In genomic region chr19:31349160-31349881, GRCh38 we compare ENCODE assay signal across 9 cellular contexts. TPM values are rescaled to one million over a fixed set of nuclear protein-coding genes. Genes with fewer than 3 reads are reported as not detected.
DNase-seq lines count a peak whose midpoint lies in the region; ATAC-seq, FAIRE-seq and TF ChIP-seq lines count a peak whose summit lies in the region.
"Had no signal": no experiment of that assay in that cellular context is flagged by ENCODE, and none has a peak within 500 bp of the region (broad histone marks: within the 10 kb centered on the region; RNA-seq: fewer than 3 reads in every experiment).

A gene with protein sequence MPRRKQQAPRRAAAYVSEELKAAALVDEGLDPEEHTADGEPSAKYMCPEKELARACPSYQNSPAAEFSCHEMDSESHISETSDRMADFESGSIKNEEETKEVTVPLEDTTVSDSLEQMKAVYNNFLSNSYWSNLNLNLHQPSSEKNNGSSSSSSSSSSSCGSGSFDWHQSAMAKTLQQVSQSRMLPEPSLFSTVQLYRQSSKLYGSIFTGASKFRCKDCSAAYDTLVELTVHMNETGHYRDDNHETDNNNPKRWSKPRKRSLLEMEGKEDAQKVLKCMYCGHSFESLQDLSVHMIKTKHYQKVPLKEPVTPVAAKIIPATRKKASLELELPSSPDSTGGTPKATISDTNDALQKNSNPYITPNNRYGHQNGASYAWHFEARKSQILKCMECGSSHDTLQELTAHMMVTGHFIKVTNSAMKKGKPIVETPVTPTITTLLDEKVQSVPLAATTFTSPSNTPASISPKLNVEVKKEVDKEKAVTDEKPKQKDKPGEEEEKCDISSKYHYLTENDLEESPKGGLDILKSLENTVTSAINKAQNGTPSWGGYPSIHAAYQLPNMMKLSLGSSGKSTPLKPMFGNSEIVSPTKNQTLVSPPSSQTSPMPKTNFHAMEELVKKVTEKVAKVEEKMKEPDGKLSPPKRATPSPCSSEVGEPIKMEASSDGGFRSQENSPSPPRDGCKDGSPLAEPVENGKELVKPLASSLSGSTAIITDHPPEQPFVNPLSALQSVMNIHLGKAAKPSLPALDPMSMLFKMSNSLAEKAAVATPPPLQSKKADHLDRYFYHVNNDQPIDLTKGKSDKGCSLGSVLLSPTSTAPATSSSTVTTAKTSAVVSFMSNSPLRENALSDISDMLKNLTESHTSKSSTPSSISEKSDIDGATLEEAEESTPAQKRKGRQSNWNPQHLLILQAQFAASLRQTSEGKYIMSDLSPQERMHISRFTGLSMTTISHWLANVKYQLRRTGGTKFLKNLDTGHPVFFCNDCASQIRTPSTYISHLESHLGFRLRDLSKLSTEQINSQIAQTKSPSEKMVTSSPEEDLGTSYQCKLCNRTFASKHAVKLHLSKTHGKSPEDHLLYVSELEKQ (minus strand): TSS chr19:31349436. CDS start chr19:31349219, 217 bp downstream.

- peaks cover 8% of the 10 kb centered on the region for H3K4me1 ChIP-seq in ACC112 (ENCODE audit: control insufficient read depth, insufficient read depth, low read length, unreplicated experiment)
- H3K4me1 ChIP-seq in HUES48 (ENCODE audit: control insufficient read depth, insufficient read depth, low read length), result peaks cover 52% of the 10 kb centered on the region
- H3K4me1 ChIP-seq in endothelial cell of umbilical vein (ENCODE audit: control insufficient read depth, extremely low read depth, insufficient read depth, low read length), result peaks cover 10% of the 10 kb centered on the region
- H3K4me1 ChIP-seq in mesendoderm (ENCODE audit: control insufficient read depth, low read depth, low read length), result peaks cover 8% of the 10 kb centered on the region

- H3K9me3 ChIP-seq in HUES48 (ENCODE audit: control insufficient read depth, insufficient read depth, low read length) (no peaks in the 10 kb centered on the region), endothelial cell of umbilical vein (replicated peaks; ENCODE audit: control insufficient read depth, insufficient read depth, low read length) (no peaks in the 10 kb centered on the region)

- H3K36me3 ChIP-seq in ACC112 (ENCODE audit: insufficient read depth, low read length) (no peaks in the 10 kb centered on the region), HUES48 (ENCODE audit: control insufficient read depth, insufficient read depth, low read length) (no peaks in the 10 kb centered on the region), endothelial cell of umbilical vein (ENCODE audit: control insufficient read depth in 2 of 2, extremely low read depth in 1 of 2, insufficient read depth in 2 of 2, low read length in 2 of 2) (no peaks in the 10 kb centered on the region), mesendoderm (ENCODE audit: control insufficient read depth, insufficient read depth, low read length) (no peaks in the 10 kb centered on the region)

- peak; percentile 63 to 70 for DNase-seq in activated CD4-positive, alpha-beta T cell treated with anti-CD3 and anti-CD28 coated beads for 4 hours
- DNase-seq in endothelial cell of umbilical vein (ENCODE audit: low read depth, low spot score), result peak; percentile 22
- DNase-seq in mesendoderm, result peak; percentile 93
- DNase-seq in stimulated activated naive B cell treated with anti-CD40 and anti-IgM and Interleukin-4, amounts not matched to agents 10 μg/mL and 1 μg/mL and 100 μg/mL, for 72 hours, result no peak
- no peak for DNase-seq in NCI-H446 (lab: John Stamatoyannopoulos, UW)

- TF ChIP-seq POLR2A in endothelial cell of umbilical vein (IDR thresholded peaks at IDR 0.05; ENCODE audit: low read depth, low read length), result no peak

- H3K4ac ChIP-seq in mesendoderm (ENCODE audit: low read depth, low read length), result peak within 1 kb of the TSS; percentile 73

- H3K23ac ChIP-seq in mesendoderm (ENCODE audit: low read length), result no peak within 1 kb of the TSS

- H2BK120ac ChIP-seq in mesendoderm (ENCODE audit: low read depth, low read length), result peak within 1 kb of the TSS; percentile 46

- intact Hi-C loops in endothelial cell of umbilical vein (cut with micrococcal nuclease), result loop anchor here (2.0 to 10.0 kb wide), 3 partner anchors 137 to 1225 kb away; no protein-coding TSS in a partner anchor

- H2BK15ac ChIP-seq in mesendoderm (replicated peaks; ENCODE audit: low read depth), result peak within 1 kb of the TSS; percentile 79

- peak within 1 kb of the TSS; percentile 68 for H2AFZ ChIP-seq in ACC112 (ENCODE audit: low read length, unreplicated experiment)
- H2AFZ ChIP-seq in endothelial cell of umbilical vein (ENCODE audit: low read depth, low read length), result peak within 1 kb of the TSS; percentile 87

- H3K27me3 Mint-ChIP-seq in stimulated activated naive B cell treated with anti-CD40 and anti-IgM and Interleukin-4, amounts not matched to agents 10 μg/mL and 1 μg/mL and 100 μg/mL, for 72 hours, result peaks cover 66 to 82% of the 10 kb centered on the region in 2 donors

- peaks cover 32% of the 10 kb centered on the region for H3K79me2 ChIP-seq in ACC112 (ENCODE audit: control insufficient read depth, insufficient read depth, low read length, unreplicated experiment)
- H3K79me2 ChIP-seq in endothelial cell of umbilical vein (ENCODE audit: control insufficient read depth, insufficient read depth, low read length), result no peaks in the 10 kb centered on the region
- H3K79me2 ChIP-seq in mesendoderm (ENCODE audit: control insufficient read depth, insufficient read depth, low read length), result peaks cover 29% of the 10 kb centered on the region

- TF ChIP-seq CTCF in endothelial cell of umbilical vein (IDR thresholded peaks at IDR 0.05; ENCODE audit: extremely low read depth in 1 of 2, insufficient read depth in 1 of 2, low read depth in 1 of 2, low read length in 2 of 2), result no peak

- H3K4me3 ChIP-seq in ACC112 (ENCODE audit: low read depth, low read length), result peak within 1 kb of the TSS; percentile 92
- H3K4me3 ChIP-seq in HUES48 (ENCODE audit: low read depth, low read length), result peak within 1 kb of the TSS; percentile 81
- H3K4me3 ChIP-seq in endothelial cell of umbilical vein (replicated peaks in 1 of 3; ENCODE audit: insufficient read depth in 1 of 3, low read depth in 1 of 3, low read length in 3 of 3), result peak within 1 kb of the TSS; percentile 71 to 79 (median 73)
- peak within 1 kb of the TSS; percentile 66 for H3K4me3 ChIP-seq in mesendoderm (ENCODE audit: low read length)
- H3K4me3 ChIP-seq: GM12878 had no signal

- H3K36me3 Mint-ChIP-seq in stimulated activated naive B cell treated with anti-CD40 and anti-IgM and Interleukin-4, amounts not matched to agents 10 μg/mL and 1 μg/mL and 100 μg/mL, for 72 hours, result peaks cover 5 to 10% of the 10 kb centered on the region in 2 donors

- H3K27ac Mint-ChIP-seq in stimulated activated naive B cell treated with anti-CD40 and anti-IgM and Interleukin-4, amounts not matched to agents 10 μg/mL and 1 μg/mL and 100 μg/mL, for 72 hours, result peak within 1 kb of the TSS; percentile 60

- H4K20me1 ChIP-seq in endothelial cell of umbilical vein (replicated peaks; ENCODE audit: control insufficient read depth, extremely low read depth, insufficient read depth, low read length), result no peaks in the 10 kb centered on the region

- POLR2A ChIA-PET in endothelial cell of umbilical vein (lab: Charles Lee), result no interaction called here

- peak within 1 kb of the TSS; percentile 86 for H3K18ac ChIP-seq in mesendoderm (ENCODE audit: low read length)

- CTCF ChIA-PET in endothelial cell of umbilical vein (lab: Charles Lee), result interaction anchor here (1.6 kb wide), 1 partner anchor 19 kb away, joined by 5 read pairs; no protein-coding TSS in a partner anchor

- peak in 1 of 2 donors; percentile 44 for ATAC-seq in stimulated activated naive B cell treated with anti-CD40 and anti-IgM and Interleukin-4, amounts not matched to agents 10 μg/mL and 1 μg/mL and 100 μg/mL, for 72 hours (replicated peaks)
- no peak for ATAC-seq in GM21786 (IDR thresholded peaks at IDR 0.05; ENCODE audit: unreplicated experiment)
- ATAC-seq: GM12878 had no signal

- peak within 1 kb of the TSS; percentile 64 for H3K27ac ChIP-seq in ACC112 (ENCODE audit: low read depth, low read length)
- H3K27ac ChIP-seq in HUES48 (ENCODE audit: low read depth, low read length), result peak within 1 kb of the TSS; percentile 35
- H3K27ac ChIP-seq in endothelial cell of umbilical vein (ENCODE audit: insufficient read depth, low read depth, low read length), result no peak within 1 kb of the TSS
- peak within 1 kb of the TSS; percentile 64 for H3K27ac ChIP-seq in mesendoderm (ENCODE audit: low read depth, low read length)

- no peaks in the 10 kb centered on the region for H3K27me3 ChIP-seq in ACC112 (ENCODE audit: insufficient read depth, low read length)
- H3K27me3 ChIP-seq in HUES48 (ENCODE audit: control insufficient read depth, insufficient read depth, low read length), result peaks cover 52% of the 10 kb centered on the region
- H3K27me3 ChIP-seq in endothelial cell of umbilical vein (ENCODE audit: control insufficient read depth in 2 of 2, insufficient read depth in 2 of 2, low read length in 2 of 2), result peaks cover 30 to 42% of the 10 kb centered on the region in 2 experiments
- H3K27me3 ChIP-seq in mesendoderm (ENCODE audit: insufficient read depth, low read length, poor library complexity), result peaks cover 14% of the 10 kb centered on the region

- peak within 1 kb of the TSS; percentile 83 for H3K56ac ChIP-seq in mesendoderm (ENCODE audit: low read length)

- BruUV-seq in endothelial cell of umbilical vein (replicated peaks; lab: Mats Ljungman, UMichigan), result no TSS peak

- H3K4me3 Mint-ChIP-seq in stimulated activated naive B cell treated with anti-CD40 and anti-IgM and Interleukin-4, amounts not matched to agents 10 μg/mL and 1 μg/mL and 100 μg/mL, for 72 hours, result peak within 1 kb of the TSS; percentile 76 to 83

- H2BK5ac ChIP-seq in mesendoderm (ENCODE audit: low read length), result no peak within 1 kb of the TSS

- no peak within 1 kb of the TSS for H2AK5ac ChIP-seq in mesendoderm (ENCODE audit: low read length)

- H3K79me1 ChIP-seq in mesendoderm (ENCODE audit: low read length), result peaks cover 6% of the 10 kb centered on the region

- WGBS in mesendoderm (ENCODE audit: extremely low coverage, insufficient coverage, low lambda C conversion rate), result no CpG with 5 or more reads among the region's 86 CpGs

- H3K9me3 Mint-ChIP-seq in stimulated activated naive B cell treated with anti-CD40 and anti-IgM and Interleukin-4, amounts not matched to agents 10 μg/mL and 1 μg/mL and 100 μg/mL, for 72 hours, result no peaks in the 10 kb centered on the region

- H3K9me1 ChIP-seq in endothelial cell of umbilical vein (replicated peaks; ENCODE audit: control insufficient read depth, extremely low read depth, insufficient read depth, low read length), result no peaks in the 10 kb centered on the region

- no peak within 1 kb of the TSS for H4K5ac ChIP-seq in mesendoderm (ENCODE audit: low read length)

- H3K4me2 ChIP-seq in endothelial cell of umbilical vein (ENCODE audit: insufficient read depth, low read length) (peak within 1 kb of the TSS; percentile 47), mesendoderm (ENCODE audit: low read length) (peak within 1 kb of the TSS; percentile 59)

- H3K4me1 Mint-ChIP-seq in stimulated activated naive B cell treated with anti-CD40 and anti-IgM and Interleukin-4, amounts not matched to agents 10 μg/mL and 1 μg/mL and 100 μg/mL, for 72 hours, result peaks cover 17 to 23% of the 10 kb centered on the region in 2 donors

- FAIRE-seq in endothelial cell of umbilical vein (lab: Jason Lieb, UNC), result no peak
- FAIRE-seq: GM12878 had no signal

- peak within 1 kb of the TSS; percentile 87 for H4K8ac ChIP-seq in mesendoderm (ENCODE audit: low read depth, low read length)

- dilution Hi-C loops in endothelial cell of umbilical vein (cut with MboI; ENCODE audit: extremely low pct_ligation_motif_present, low sequenced_read_pairs), result no loop called here

- H3K9ac ChIP-seq in HUES48 (ENCODE audit: low read depth, low read length) (no peak within 1 kb of the TSS), endothelial cell of umbilical vein (replicated peaks; ENCODE audit: extremely low read depth, insufficient read depth, low read length) (peak within 1 kb of the TSS; percentile 23), mesendoderm (ENCODE audit: low read length) (peak within 1 kb of the TSS; percentile 72)

RNA-seq across cellular contexts. Expression of the gene that starts here (rescaled TPM):
- total RNA-seq in endothelial cell of umbilical vein, result 6.0 and 6.2 TPM in 2 replicates
- polyA plus RNA-seq in endothelial cell of umbilical vein, result 0.97 and 1.2 TPM in 2 replicates
- 1.0 TPM in 2 replicates for polyA plus RNA-seq in endothelial cell of umbilical vein (2011; cell fraction: cytosol; rRNA removed)
- polyA plus RNA-seq in endothelial cell of umbilical vein (2011; cell fraction: nucleus; rRNA removed), result 3.0 and 3.3 TPM in 2 replicates
- polyA plus RNA-seq in endothelial cell of umbilical vein (2012), result 0.29 and 0.47 TPM in 2 replicates
- polyA minus RNA-seq in endothelial cell of umbilical vein, result 1.1 and 3.8 TPM in 2 replicates
- polyA minus RNA-seq in endothelial cell of umbilical vein (2011; cell fraction: cytosol; rRNA and poly(A)+ RNA removed), result not detected
- polyA minus RNA-seq in endothelial cell of umbilical vein (2011; cell fraction: nucleus; rRNA and poly(A)+ RNA removed), result 1.5 and 1.9 TPM in 2 replicates
- polyA plus RNA-seq in mesendoderm (2013, experiment 1 of 2), result 3.8 TPM
- polyA plus RNA-seq in mesendoderm (2013, experiment 2 of 2), result 4.1 TPM
- polyA plus RNA-seq: GM12878 had no signal

Comparison
In these comparisons a context has a peak if more than half of its experiments do, and no peak if none do; other contexts are left out.
1. DNase-seq: peak in activated CD4-positive, alpha-beta T cell treated with anti-CD3 and anti-CD28 coated beads for 4 hours (2 of 2), endothelial cell of umbilical vein (single experiment) and mesendoderm (single experiment); none in stimulated activated naive B cell treated with anti-CD40 and anti-IgM and Interleukin-4, amounts not matched to agents 10 μg/mL and 1 μg/mL and 100 μg/mL, for 72 hours (single experiment) and NCI-H446 (0 of 2).
2. Peak in every context shown above with its lines, with median percentiles within 50 percentile points of each other: H3K4me3 ChIP-seq.